1 cellular context compared by ENCODE assay signal in genomic region chr11:44556735-44557409, GRCh38.
TF ChIP-seq lines count a peak whose summit lies in the region.

No MANE protein-coding gene starts in this region.

TF ChIP-seq in GM12878, 131 proteins besides CTCF, POLR2A, EP300 and RAD21 (continued from another document):
- TF ChIP-seq, protein P1, sequence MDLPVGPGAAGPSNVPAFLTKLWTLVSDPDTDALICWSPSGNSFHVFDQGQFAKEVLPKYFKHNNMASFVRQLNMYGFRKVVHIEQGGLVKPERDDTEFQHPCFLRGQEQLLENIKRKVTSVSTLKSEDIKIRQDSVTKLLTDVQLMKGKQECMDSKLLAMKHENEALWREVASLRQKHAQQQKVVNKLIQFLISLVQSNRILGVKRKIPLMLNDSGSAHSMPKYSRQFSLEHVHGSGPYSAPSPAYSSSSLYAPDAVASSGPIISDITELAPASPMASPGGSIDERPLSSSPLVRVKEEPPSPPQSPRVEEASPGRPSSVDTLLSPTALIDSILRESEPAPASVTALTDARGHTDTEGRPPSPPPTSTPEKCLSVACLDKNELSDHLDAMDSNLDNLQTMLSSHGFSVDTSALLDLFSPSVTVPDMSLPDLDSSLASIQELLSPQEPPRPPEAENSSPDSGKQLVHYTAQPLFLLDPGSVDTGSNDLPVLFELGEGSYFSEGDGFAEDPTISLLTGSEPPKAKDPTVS (IDR thresholded peaks at IDR 0.05; ENCODE audit: low read depth, low read length) = no peak
- TF ChIP-seq RUNX3 (IDR thresholded peaks at IDR 0.05; ENCODE audit: low read length) = peak; percentile 65
- no peak for TF ChIP-seq CHD4 (IDR thresholded peaks at IDR 0.05)
- TF ChIP-seq, protein P2, sequence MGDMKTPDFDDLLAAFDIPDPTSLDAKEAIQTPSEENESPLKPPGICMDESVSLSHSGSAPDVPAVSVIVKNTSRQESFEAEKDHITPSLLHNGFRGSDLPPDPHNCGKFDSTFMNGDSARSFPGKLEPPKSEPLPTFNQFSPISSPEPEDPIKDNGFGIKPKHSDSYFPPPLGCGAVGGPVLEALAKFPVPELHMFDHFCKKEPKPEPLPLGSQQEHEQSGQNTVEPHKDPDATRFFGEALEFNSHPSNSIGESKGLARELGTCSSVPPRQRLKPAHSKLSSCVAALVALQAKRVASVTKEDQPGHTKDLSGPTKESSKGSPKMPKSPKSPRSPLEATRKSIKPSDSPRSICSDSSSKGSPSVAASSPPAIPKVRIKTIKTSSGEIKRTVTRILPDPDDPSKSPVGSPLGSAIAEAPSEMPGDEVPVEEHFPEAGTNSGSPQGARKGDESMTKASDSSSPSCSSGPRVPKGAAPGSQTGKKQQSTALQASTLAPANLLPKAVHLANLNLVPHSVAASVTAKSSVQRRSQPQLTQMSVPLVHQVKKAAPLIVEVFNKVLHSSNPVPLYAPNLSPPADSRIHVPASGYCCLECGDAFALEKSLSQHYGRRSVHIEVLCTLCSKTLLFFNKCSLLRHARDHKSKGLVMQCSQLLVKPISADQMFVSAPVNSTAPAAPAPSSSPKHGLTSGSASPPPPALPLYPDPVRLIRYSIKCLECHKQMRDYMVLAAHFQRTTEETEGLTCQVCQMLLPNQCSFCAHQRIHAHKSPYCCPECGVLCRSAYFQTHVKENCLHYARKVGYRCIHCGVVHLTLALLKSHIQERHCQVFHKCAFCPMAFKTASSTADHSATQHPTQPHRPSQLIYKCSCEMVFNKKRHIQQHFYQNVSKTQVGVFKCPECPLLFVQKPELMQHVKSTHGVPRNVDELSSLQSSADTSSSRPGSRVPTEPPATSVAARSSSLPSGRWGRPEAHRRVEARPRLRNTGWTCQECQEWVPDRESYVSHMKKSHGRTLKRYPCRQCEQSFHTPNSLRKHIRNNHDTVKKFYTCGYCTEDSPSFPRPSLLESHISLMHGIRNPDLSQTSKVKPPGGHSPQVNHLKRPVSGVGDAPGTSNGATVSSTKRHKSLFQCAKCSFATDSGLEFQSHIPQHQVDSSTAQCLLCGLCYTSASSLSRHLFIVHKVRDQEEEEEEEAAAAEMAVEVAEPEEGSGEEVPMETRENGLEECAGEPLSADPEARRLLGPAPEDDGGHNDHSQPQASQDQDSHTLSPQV (IDR thresholded peaks at IDR 0.05) = peak; percentile 3; the same call in 1 of the 2 replicates
- no peak for TF ChIP-seq SREBF2 (IDR thresholded peaks at IDR 0.05; ENCODE audit: low read length)
- no peak for TF ChIP-seq TCF12 (IDR thresholded peaks at IDR 0.05; ENCODE audit: low read depth, low read length)
- TF ChIP-seq SMC3 (IDR thresholded peaks at IDR 0.05; ENCODE audit: borderline replicate concordance, low read length) = peak; percentile 83
- no peak for TF ChIP-seq JUNB (IDR thresholded peaks at IDR 0.05)
- TF ChIP-seq SMARCA5 (IDR thresholded peaks at IDR 0.05) = peak; percentile 47; the same call in 1 of the 2 replicates
- TF ChIP-seq, protein P3, sequence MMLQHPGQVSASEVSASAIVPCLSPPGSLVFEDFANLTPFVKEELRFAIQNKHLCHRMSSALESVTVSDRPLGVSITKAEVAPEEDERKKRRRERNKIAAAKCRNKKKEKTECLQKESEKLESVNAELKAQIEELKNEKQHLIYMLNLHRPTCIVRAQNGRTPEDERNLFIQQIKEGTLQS (IDR thresholded peaks at IDR 0.05; ENCODE audit: borderline replicate concordance, extremely low read depth, low read depth, low read length) = peak; percentile 83; the same call in 1 of the 2 replicates
